15 cellular contexts compared by ENCODE assay signal in genomic region chr4:182536221-182536620, GRCh38.
A peak's percentile ranks its signal among the peaks of the same experiment; 100 is the strongest.
DNase-seq lines count a peak whose midpoint lies in the region; ATAC-seq and TF ChIP-seq lines count a peak whose summit lies in the region.
"Had no signal": no experiment of that assay in that cellular context is flagged by ENCODE, and none has a peak within 500 bp of the region (broad histone marks: within the 10 kb centered on the region; RNA-seq: fewer than 3 reads in every experiment).

No MANE protein-coding gene starts in this region.

- TF ChIP-seq CTCF in GM23338 (conservative IDR thresholded peaks at IDR 0.05; ENCODE audit: low read depth in 2 of 2): no peak
- no peak for TF ChIP-seq CTCF in Caco-2 (IDR thresholded peaks at IDR 0.05; ENCODE audit: insufficient read depth in 1 of 2, low read depth in 1 of 2, low read length in 1 of 2, severe bottlenecking in 1 of 2, unreplicated experiment in 1 of 2)

- DNase-seq in GM23338 (ENCODE audit: low spot score) (peak; percentile 76), NT2/D1 (ENCODE audit: low read depth, low spot score) (peak; percentile 23), retina (peak; percentile 54), GM19240 (ENCODE audit: insufficient read length, low spot score) (no peak), Caco-2 (no peak)
- no peak for DNase-seq in activated naive CD4-positive, alpha-beta T cell treated with anti-CD3 and anti-CD28 coated beads, Interleukin-2, amount 10 ng/mL, durations not matched to agents 7 days and 5 days
- DNase-seq: NCI-H1436, NCI-H2029, NCI-H2171 treated with DMSO at 0.1 percent for 48 hours, SHP77 treated with DMSO at 0.1 percent for 48 hours had no signal

- no peaks in the 10 kb centered on the region for H4K20me1 ChIP-seq in GM23338 (replicated peaks; ENCODE audit: insufficient read depth)

- H2AFZ ChIP-seq in GM23338: no peak overlapping the region

- H3K27me3 Mint-ChIP-seq in GM23338 (ENCODE audit: insufficient read depth, low read depth, poor library complexity) (no peaks in the 10 kb centered on the region), Caco-2 (ENCODE audit: insufficient read depth, unreplicated experiment) (no peaks in the 10 kb centered on the region)
- no peaks in the 10 kb centered on the region for H3K27me3 Mint-ChIP-seq in activated naive CD4-positive, alpha-beta T cell treated with anti-CD3 and anti-CD28 coated beads, Interleukin-2, amount 10 ng/mL, durations not matched to agents 7 days and 5 days

- no peaks in the 10 kb centered on the region for H3K9me3 Mint-ChIP-seq in GM23338
- H3K9me3 Mint-ChIP-seq in activated naive CD4-positive, alpha-beta T cell treated with anti-CD3 and anti-CD28 coated beads, Interleukin-2, amount 10 ng/mL, durations not matched to agents 7 days and 5 days: no peaks in the 10 kb centered on the region
- no peaks in the 10 kb centered on the region for H3K9me3 Mint-ChIP-seq in Caco-2 (ENCODE audit: unreplicated experiment)

- CTCF ChIA-PET in activated naive CD4-positive, alpha-beta T cell treated with anti-CD3 and anti-CD28 coated beads, Interleukin-2, amount 10 ng/mL, durations not matched to agents 7 days and 5 days (lab: Charles Lee): no interaction called here
- CTCF ChIA-PET in Caco-2 (lab: Charles Lee): no interaction called here

- H3K4me1 Mint-ChIP-seq in GM23338 (peaks cover 20% of the 10 kb centered on the region), Caco-2 (ENCODE audit: low read depth, unreplicated experiment) (peaks cover 7% of the 10 kb centered on the region)
- no peaks in the 10 kb centered on the region for H3K4me1 Mint-ChIP-seq in activated naive CD4-positive, alpha-beta T cell treated with anti-CD3 and anti-CD28 coated beads, Interleukin-2, amount 10 ng/mL, durations not matched to agents 7 days and 5 days

- peak overlapping the region; percentile 90; the same call in 1 of the 2 replicates for H3K27ac ChIP-seq in GM23338 (ENCODE audit: low read depth)
- H3K27ac ChIP-seq in iPS-18a (ENCODE audit: low read length): no peak overlapping the region
- H3K27ac ChIP-seq: KMS-11 had no signal

- H3K36me3 ChIP-seq in GM23338 (ENCODE audit: insufficient read depth): no peaks in the 10 kb centered on the region
- H3K36me3 ChIP-seq in NT2/D1 (ENCODE audit: insufficient read depth, insufficient read length, low read length): no peaks in the 10 kb centered on the region
- H3K36me3 ChIP-seq in iPS-18a (ENCODE audit: control insufficient read depth, low read depth, low read length): no peaks in the 10 kb centered on the region
- no peaks in the 10 kb centered on the region for H3K36me3 ChIP-seq in Caco-2 (ENCODE audit: control insufficient read depth, insufficient read depth, low read length)

- H3K27me3 ChIP-seq in GM23338 (ENCODE audit: insufficient read depth) (no peaks in the 10 kb centered on the region), NT2/D1 (ENCODE audit: insufficient read depth, insufficient read length) (no peaks in the 10 kb centered on the region), iPS-18a (ENCODE audit: control insufficient read depth, insufficient read depth, low read length) (no peaks in the 10 kb centered on the region), Caco-2 (replicated peaks; ENCODE audit: control insufficient read depth, insufficient read depth, low read length) (no peaks in the 10 kb centered on the region)

- no peaks in the 10 kb centered on the region; the same call in 1 of the 2 replicates for H3F3A ChIP-seq in GM23338 (replicated peaks; ENCODE audit: low read depth)

- peak overlapping the region; percentile 69 for H3K4me2 ChIP-seq in GM23338
- H3K4me2 ChIP-seq: KMS-11 had no signal

- H3K4me3 Mint-ChIP-seq in GM23338: no peak overlapping the region
- H3K4me3 Mint-ChIP-seq in activated naive CD4-positive, alpha-beta T cell treated with anti-CD3 and anti-CD28 coated beads, Interleukin-2, amount 10 ng/mL, durations not matched to agents 7 days and 5 days: no peak overlapping the region
- no peak overlapping the region for H3K4me3 Mint-ChIP-seq in Caco-2 (ENCODE audit: unreplicated experiment)

- no peaks in the 10 kb centered on the region for H3K9me2 ChIP-seq in GM23338 (ENCODE audit: insufficient read depth)

- H3K36me3 Mint-ChIP-seq in GM23338 (ENCODE audit: low read depth): no peaks in the 10 kb centered on the region
- no peaks in the 10 kb centered on the region for H3K36me3 Mint-ChIP-seq in activated naive CD4-positive, alpha-beta T cell treated with anti-CD3 and anti-CD28 coated beads, Interleukin-2, amount 10 ng/mL, durations not matched to agents 7 days and 5 days
- no peaks in the 10 kb centered on the region for H3K36me3 Mint-ChIP-seq in Caco-2 (ENCODE audit: insufficient read depth, unreplicated experiment)

- H3K9me3 ChIP-seq in NT2/D1 (ENCODE audit: insufficient read depth, low read length) (no peaks in the 10 kb centered on the region), iPS-18a (ENCODE audit: control insufficient read depth, low read depth, low read length) (no peaks in the 10 kb centered on the region), Caco-2 (no peaks in the 10 kb centered on the region)

- BruUV-seq in Caco-2 (replicated peaks; lab: Mats Ljungman, UMichigan): no TSS peak

- H3K79me2 ChIP-seq in GM23338 (replicated peaks; ENCODE audit: insufficient read depth): peaks cover 66% of the 10 kb centered on the region

- H3K9ac ChIP-seq in NT2/D1 (ENCODE audit: insufficient read length, low read depth): no peak overlapping the region
- H3K9ac ChIP-seq in iPS-18a (ENCODE audit: low read length): no peak overlapping the region
- H3K9ac ChIP-seq: KMS-11 had no signal

- H3K4me3 ChIP-seq in GM23338 (no peak overlapping the region), NT2/D1 (ENCODE audit: insufficient read length, low read depth) (no peak overlapping the region), iPS-18a (ENCODE audit: low read length) (peak overlapping the region; percentile 28), Caco-2 (ENCODE audit: low read depth, low read length) (no peak overlapping the region)

- POLR2A ChIA-PET in Caco-2 (lab: Charles Lee): no interaction called here

- ATAC-seq in GM23338 (peak; percentile 88), GM21576 (IDR thresholded peaks at IDR 0.05; ENCODE audit: unreplicated experiment) (no peak)
- ATAC-seq: HepG2, Panc1 had no signal

- H3K4me1 ChIP-seq in GM23338 (ENCODE audit: insufficient read depth) (peaks cover 45% of the 10 kb centered on the region), NT2/D1 (ENCODE audit: insufficient read depth, insufficient read length) (peaks cover 2% of the 10 kb centered on the region), iPS-18a (ENCODE audit: control insufficient read depth, low read depth, low read length) (peaks cover 30% of the 10 kb centered on the region), Caco-2 (no peaks in the 10 kb centered on the region)

- no peak overlapping the region; the same call in 1 of the 2 replicates for H3K27ac Mint-ChIP-seq in GM23338
- no peak overlapping the region for H3K27ac Mint-ChIP-seq in activated naive CD4-positive, alpha-beta T cell treated with anti-CD3 and anti-CD28 coated beads, Interleukin-2, amount 10 ng/mL, durations not matched to agents 7 days and 5 days
- H3K27ac Mint-ChIP-seq in Caco-2 (ENCODE audit: unreplicated experiment): no peak overlapping the region

- intact Hi-C loops in Caco-2 (cut with micrococcal nuclease; ENCODE audit: unreplicated experiment): no loop called here

Comparison
In these comparisons a context has a peak if more than half of its experiments do, and no peak if none do; other contexts are left out.
1. DNase-seq: peak in GM23338 (single experiment), NT2/D1 (single experiment) and retina (single experiment); none in activated naive CD4-positive, alpha-beta T cell treated with anti-CD3 and anti-CD28 coated beads, Interleukin-2, amount 10 ng/mL, durations not matched to agents 7 days and 5 days (single experiment), GM19240 (single experiment) and Caco-2 (0 of 2).